In genomic region chr1:85151446-85151845, GRCh38 we compare ENCODE assay signal across 20 cellular contexts. TPM values are rescaled to one million over a fixed set of nuclear protein-coding genes. Genes with fewer than 3 reads are reported as not detected.
DNase-seq lines count a peak whose midpoint lies in the region; ATAC-seq and TF ChIP-seq lines count a peak whose summit lies in the region.
"Had no signal": no experiment of that assay in that cellular context is flagged by ENCODE, and none has a peak within 500 bp of the region (broad histone marks: within the 10 kb centered on the region; RNA-seq: fewer than 3 reads in every experiment).

No MANE protein-coding gene starts in this region.

- no peaks in the 10 kb centered on the region for H3K36me3 ChIP-seq in HEK293 (ENCODE audit: control insufficient read depth in 2 of 2, insufficient read depth in 1 of 2, low read length in 2 of 2)
- H3K36me3 ChIP-seq: BE2C had no signal

- no peak overlapping the region for H3K4me3 Mint-ChIP-seq in H9
- H3K4me3 Mint-ChIP-seq: CD4-positive, CD25-positive, alpha-beta regulatory T cell; CD8-positive, alpha-beta memory T cell had no signal

- no peaks in the 10 kb centered on the region; a peak in 1 of 7 replicates for H3K36me3 Mint-ChIP-seq in H9 (ENCODE audit: insufficient read depth in 1 of 3, low read depth in 3 of 3)
- H3K36me3 Mint-ChIP-seq: CD4-positive, CD25-positive, alpha-beta regulatory T cell; CD8-positive, alpha-beta memory T cell had no signal

- no peak overlapping the region for H4K91ac ChIP-seq in H9 (ENCODE audit: insufficient read length, low read depth, low read length)

- no peaks in the 10 kb centered on the region for H3K79me1 ChIP-seq in H9 (ENCODE audit: insufficient read depth, low read depth, low read length, poor library complexity, severe bottlenecking)

- H2BK15ac ChIP-seq in H9 (ENCODE audit: low read depth, low read length), result no peak overlapping the region

- H3K9me3 ChIP-seq in HEK293 (ENCODE audit: control insufficient read depth, insufficient read depth, low read depth, low read length), result no peaks in the 10 kb centered on the region
- no peaks in the 10 kb centered on the region for H3K9me3 ChIP-seq in H9 (ENCODE audit: control insufficient read depth, low read depth, low read length)
- H3K9me3 ChIP-seq: BE2C had no signal

- peaks cover 25 to 30% of the 10 kb centered on the region in 2 experiments for H3K4me1 Mint-ChIP-seq in H9

- H2BK12ac ChIP-seq in H9 (ENCODE audit: insufficient read length, low read depth, low read length), result no peak overlapping the region

- no peaks in the 10 kb centered on the region for H3K9me3 Mint-ChIP-seq in H9
- H3K9me3 Mint-ChIP-seq: CD4-positive, CD25-positive, alpha-beta regulatory T cell; CD8-positive, alpha-beta memory T cell had no signal

- H3K4me2 ChIP-seq in H9 (ENCODE audit: insufficient read depth, insufficient read length, low read length), result no peak overlapping the region
- H3K4me2 ChIP-seq: KMS-11 had no signal

- H2AFZ ChIP-seq in H9 (ENCODE audit: low read length), result no peak overlapping the region
- H2AFZ ChIP-seq: GM23248 had no signal

- no peak for ATAC-seq in GM18520 (IDR thresholded peaks at IDR 0.05; ENCODE audit: unreplicated experiment)
- ATAC-seq: GM12878 had no signal

- no peaks in the 10 kb centered on the region for H3K27me3 Mint-ChIP-seq in H9 (ENCODE audit: low read depth)
- H3K27me3 Mint-ChIP-seq: CD8-positive, alpha-beta memory T cell had no signal

- H3K4me3 ChIP-seq in HEK293 (ENCODE audit: low read depth, low read length), result no peak overlapping the region
- no peak overlapping the region for H3K4me3 ChIP-seq in choroid plexus epithelial cell (ENCODE audit: low read depth, low read length)
- H3K4me3 ChIP-seq: GM12878, GM23248 had no signal

- H3K4me1 ChIP-seq in HEK293 (ENCODE audit: control insufficient read depth, insufficient read depth, low read length) (peaks cover 11% of the 10 kb centered on the region), H9 (ENCODE audit: insufficient read depth, low read length) (peaks cover 6% of the 10 kb centered on the region; the same call in 1 of the 2 replicates)
- H3K4me1 ChIP-seq: BE2C had no signal

- no peak overlapping the region for H2BK5ac ChIP-seq in H9 (ENCODE audit: insufficient read length, low read length)

- no CpG with 5 or more reads among the region's 4 CpGs for WGBS in H9 (ENCODE audit: extremely low coverage, insufficient read length, low lambda C conversion rate)

- H4K20me1 ChIP-seq in H9 (ENCODE audit: control insufficient read depth, insufficient read depth, insufficient read length), result no peaks in the 10 kb centered on the region

- H2AK5ac ChIP-seq in H9 (ENCODE audit: insufficient read length, low read length), result no peak overlapping the region

- no peak overlapping the region for H2BK120ac ChIP-seq in H9 (ENCODE audit: low read depth, low read length, poor library complexity, severe bottlenecking)

- H4K8ac ChIP-seq in H9 (replicated peaks; ENCODE audit: insufficient read length, low read depth, low read length), result no peak overlapping the region

- no peak overlapping the region for H4K5ac ChIP-seq in H9 (ENCODE audit: insufficient read length, low read depth, low read length)

- H3K27ac ChIP-seq in HEK293 (ENCODE audit: extremely low read depth, low read depth, low read length) (no peak overlapping the region), H9 (ENCODE audit: insufficient read length, low read depth, low read length) (no peak overlapping the region)
- H3K27ac ChIP-seq: GM23248, KMS-11 had no signal

- DNase-seq in NCI-H2171 treated with DMSO at 0.1 percent for 48 hours (lab: John Stamatoyannopoulos, UW), result peak; percentile 7
- no peak for DNase-seq in NCI-H2171 (lab: John Stamatoyannopoulos, UW)
- DNase-seq in HuH-7.5 (ENCODE audit: low spot score), result peak; percentile 5
- DNase-seq in choroid plexus epithelial cell (ENCODE audit: low read depth), result peak; percentile 11
- DNase-seq in H9, result no peak
- no peak for DNase-seq in AG08396 (ENCODE audit: low spot score)
- DNase-seq: BE2C; C1 segment of cervical spinal cord; CD4-positive, CD25-positive, alpha-beta regulatory T cell; CD8-positive, alpha-beta memory T cell; COR-L47; DMS153; DND-41; EL; GM23248; HCEC 1CT had no signal

- no peaks in the 10 kb centered on the region for H3K79me2 ChIP-seq in H9 (ENCODE audit: insufficient read depth, low read length)

- H3K56ac ChIP-seq in H9 (ENCODE audit: insufficient read length, low read depth, low read length), result no peak overlapping the region

- no peak overlapping the region for H3K23ac ChIP-seq in H9 (ENCODE audit: insufficient read length, low read depth, low read length)

- H3K23me2 ChIP-seq in H9 (ENCODE audit: insufficient read length, low read depth, low read length, poor library complexity, severe bottlenecking), result no peaks in the 10 kb centered on the region

- H3K4ac ChIP-seq in H9 (ENCODE audit: low read depth, low read length), result no peak overlapping the region

- CTCF ChIA-PET in HEK293 (lab: Yijun Ruan, JAX), result no interaction called here

- POLR2A ChIA-PET in HEK293 (lab: Yijun Ruan, JAX), result no interaction called here

- no peak overlapping the region for H3K14ac ChIP-seq in H9 (ENCODE audit: insufficient read depth, low read length)

- peak overlapping the region in 1 of 3 experiments; percentile 17; a peak in 2 of 7 replicates for H3K27ac Mint-ChIP-seq in H9
- H3K27ac Mint-ChIP-seq: CD4-positive, CD25-positive, alpha-beta regulatory T cell; CD8-positive, alpha-beta memory T cell had no signal

- no peak overlapping the region for H3K18ac ChIP-seq in H9 (ENCODE audit: insufficient read length, low read depth, low read length)

- no peak overlapping the region for H3T11ph ChIP-seq in H9 (ENCODE audit: low read length)

- no peaks in the 10 kb centered on the region for H3K27me3 ChIP-seq in H9 (ENCODE audit: insufficient read depth, low read length)
- H3K27me3 ChIP-seq: BE2C had no signal

- H3K9ac ChIP-seq in H9 (ENCODE audit: extremely low read depth, insufficient read length, low read length), result no peak overlapping the region
- H3K9ac ChIP-seq: GM23248, KMS-11 had no signal

- no peak for TF ChIP-seq CTCF in HEK293 (tag by site-specific recombination; IDR thresholded peaks at IDR 0.05)
- TF ChIP-seq CTCF in choroid plexus epithelial cell (conservative IDR thresholded peaks at IDR 0.05; ENCODE audit: low read depth, low read length), result no peak
- no peak for TF ChIP-seq CTCF in H9 (conservative IDR thresholded peaks at IDR 0.05)

- H2BK20ac ChIP-seq in H9 (ENCODE audit: low read depth, low read length, poor library complexity, severe bottlenecking), result no peak overlapping the region

TF ChIP-seq in HEK293, 187 proteins besides CTCF, POLR2A, EP300 and RAD21:
- TF ChIP-seq PRDM1 (tag by site-specific recombination; IDR thresholded peaks at IDR 0.05), result peak; percentile 34; the same call in 1 of the 2 replicates
- TF ChIP-seq ZSCAN23 (tag by site-specific recombination; IDR thresholded peaks at IDR 0.05), result no peak
- peak; percentile 51; the same call in 1 of the 2 replicates for TF ChIP-seq PRDM6 (tag by site-specific recombination; IDR thresholded peaks at IDR 0.05)
- TF ChIP-seq ZNF280C (tag by site-specific recombination; IDR thresholded peaks at IDR 0.05), result no peak

RNA-seq across cellular contexts. Expression of gene SYDE2, which starts 49.4 kb away (rescaled TPM):
- 12.1 and 12.4 TPM in 2 replicates for total RNA-seq in H9 (2021)

Comparison
In these comparisons a context has a peak if more than half of its experiments do, and no peak if none do; other contexts are left out.
1. DNase-seq: peak in NCI-H2171 treated with DMSO at 0.1 percent for 48 hours (single experiment), HuH-7.5 (single experiment) and choroid plexus epithelial cell (single experiment); none in NCI-H2171 (single experiment), H9 (single experiment) and AG08396 (single experiment).